In the genomic region with DNA sequence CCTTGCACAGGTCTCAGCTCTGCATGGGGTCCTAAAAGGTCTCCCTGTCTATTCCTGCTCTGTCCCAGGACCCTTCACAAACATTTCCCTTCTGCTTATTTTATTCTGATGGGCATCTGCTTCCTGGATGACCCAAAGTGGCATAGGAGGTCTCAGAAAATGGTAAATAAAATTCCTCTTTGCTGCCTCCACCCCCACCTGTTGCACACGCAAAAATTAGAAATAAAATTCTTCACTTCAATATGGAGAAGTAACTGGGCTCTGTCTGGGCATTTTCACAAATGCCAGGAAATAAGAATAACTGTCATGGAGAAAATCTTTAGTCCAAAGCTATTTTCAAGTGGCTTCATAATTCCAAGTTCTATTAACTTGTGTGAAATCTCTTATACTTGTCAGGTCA, we compare ENCODE assay signal across 3 cellular contexts.
"Had no signal": no experiment of that assay in that cellular context is flagged by ENCODE, and none has a peak within 500 bp of the region (broad histone marks: within the 10 kb centered on the region; RNA-seq: fewer than 3 reads in every experiment).

No MANE protein-coding gene starts in this region.

- DNase-seq: GDM1, GF-D8 had no signal

- ATAC-seq: GM12878 had no signal

- H3K4me3 ChIP-seq: GM12878 had no signal
